ENCODE assay signal across 19 cellular contexts in the genomic region with DNA sequence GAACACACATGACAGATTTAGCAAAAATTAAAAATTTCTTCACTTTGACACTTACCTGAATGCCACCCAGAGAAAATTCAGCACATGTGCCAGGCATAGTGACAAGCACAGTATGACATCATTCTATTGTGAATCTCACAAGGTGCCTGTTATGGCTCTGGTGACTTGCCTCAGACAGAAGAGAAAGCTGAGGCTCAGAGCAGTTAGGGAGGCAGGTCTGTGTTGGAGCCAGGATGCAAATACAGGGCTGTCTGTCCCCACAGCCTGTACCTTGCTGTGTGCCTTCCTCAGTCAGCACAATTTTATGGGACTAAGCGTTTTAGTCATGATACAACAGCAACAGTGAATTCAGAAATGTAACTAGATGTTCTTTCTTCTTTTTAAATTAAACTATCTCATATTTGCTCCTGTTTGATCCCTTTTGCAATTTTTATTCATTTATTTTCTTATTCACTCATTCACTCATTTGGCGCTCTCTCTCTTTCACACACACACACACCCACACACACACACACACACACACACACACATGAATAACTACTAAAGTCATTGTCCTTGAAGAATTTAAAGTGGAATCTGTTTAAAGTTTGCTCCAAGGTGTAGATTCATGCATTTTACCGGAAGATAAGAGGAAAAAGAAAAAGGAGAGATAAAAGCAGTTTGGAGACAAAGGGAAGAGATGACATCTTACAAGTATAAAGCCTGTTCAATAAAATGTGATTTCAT. TPM values are rescaled to one million over a fixed set of nuclear protein-coding genes. Genes with fewer than 3 reads are reported as not detected.
DNase-seq lines count a peak whose midpoint lies in the region; ATAC-seq and TF ChIP-seq lines count a peak whose summit lies in the region.
"Had no signal": no experiment of that assay in that cellular context is flagged by ENCODE, and none has a peak within 500 bp of the region (broad histone marks: within the 10 kb centered on the region; RNA-seq: fewer than 3 reads in every experiment).

No MANE protein-coding gene starts in this region.

- TF ChIP-seq CTCF in LNCaP clone FGC (IDR thresholded peaks at IDR 0.05; ENCODE audit: control insufficient read depth, extremely low read depth, insufficient read depth) (no peak), endothelial cell (IDR thresholded peaks at IDR 0.05; ENCODE audit: unreplicated experiment) (no peak), right lobe of liver (IDR thresholded peaks at IDR 0.05) (no peak), prostate gland (IDR thresholded peaks at IDR 0.05) (no peak)

- ATAC-seq in right lobe of liver = peak in 3 of 4 donors; percentile 23 to 61 (median 34)
- ATAC-seq: HCT116 had no signal

- peaks cover 5% of the 10 kb centered on the region for H3K4me1 Mint-ChIP-seq in endothelial cell (ENCODE audit: unreplicated experiment)

- H3K9me3 Mint-ChIP-seq in endothelial cell (ENCODE audit: unreplicated experiment) = no peaks in the 10 kb centered on the region

- H3K36me3 ChIP-seq in right lobe of liver = no peaks in the 10 kb centered on the region
- no peaks in the 10 kb centered on the region for H3K36me3 ChIP-seq in prostate gland
- H3K36me3 ChIP-seq: SJCRH30 had no signal

- no peaks in the 10 kb centered on the region for H3K36me3 Mint-ChIP-seq in endothelial cell (ENCODE audit: low read depth, unreplicated experiment)

- peaks cover 0 to 20% (median 4%) of the 10 kb centered on the region in 4 donors for H3K4me1 ChIP-seq in right lobe of liver
- H3K4me1 ChIP-seq in prostate gland (replicated peaks) = no peaks in the 10 kb centered on the region
- H3K4me1 ChIP-seq: SJCRH30 had no signal

- peaks cover 2% of the 10 kb centered on the region for H3K27me3 Mint-ChIP-seq in endothelial cell (ENCODE audit: unreplicated experiment)

- H3K27me3 ChIP-seq in right lobe of liver (no peaks in the 10 kb centered on the region), prostate gland (replicated peaks; ENCODE audit: insufficient read depth) (no peaks in the 10 kb centered on the region)
- H3K27me3 ChIP-seq: SJCRH30 had no signal

- TF ChIP-seq POLR2A in right lobe of liver (IDR thresholded peaks at IDR 0.05) (no peak), prostate gland (IDR thresholded peaks at IDR 0.05) (no peak)

- H3K27ac ChIP-seq in right lobe of liver (no peak overlapping the region), prostate gland (no peak overlapping the region)
- H3K27ac ChIP-seq: C4-2B, GM23248, HL-60, SJCRH30 had no signal

- H3K4me3 Mint-ChIP-seq in endothelial cell (ENCODE audit: unreplicated experiment) = no peak overlapping the region

- H3K4me3 ChIP-seq in LNCaP clone FGC (ENCODE audit: low read depth, low read length) (no peak overlapping the region), right lobe of liver (no peak overlapping the region), prostate gland (no peak overlapping the region)
- H3K4me3 ChIP-seq: GM23248, SJCRH30 had no signal

- intact Hi-C loops in right lobe of liver (cut with DNase I) (no loop called here), prostate gland (cut with DNase I) (no loop called here)

- DNase-seq in LNCaP clone FGC (ENCODE audit: low read depth) = peak; percentile 27
- no peak for DNase-seq in endothelial cell (ENCODE audit: low spot score)
- no peak for DNase-seq in right lobe of liver
- DNase-seq in prostate gland (ENCODE audit: low spot score) = peak; percentile 31
- no peak for DNase-seq in SHP77 (lab: John Stamatoyannopoulos, UW)
- DNase-seq in SKM-1 treated with dmso at 0.1 percent for 144 hours (lab: John Stamatoyannopoulos, UW; ENCODE audit: unreplicated experiment) = no peak
- no peak for DNase-seq in NCI-H748 (lab: John Stamatoyannopoulos, UW; ENCODE audit: unreplicated experiment)
- DNase-seq: GF-D8, GM23248, KBM-7, NCI-H1436 treated with DMSO at 0.1 percent for 48 hours, NCI-H2081, NCI-H2227 treated with DMSO at 0.1 percent for 48 hours, NCI-H524 treated with DMSO at 0.1 percent for 48 hours, SJCRH30 had no signal

- H3K9me3 ChIP-seq in right lobe of liver (no peaks in the 10 kb centered on the region), prostate gland (no peaks in the 10 kb centered on the region)
- H3K9me3 ChIP-seq: SJCRH30 had no signal

- 74% methylated on average over 3 of the region's 3 CpGs for WGBS in right lobe of liver (ENCODE audit: insufficient coverage, low coverage, low lambda C conversion rate, missing lambda C conversion rate)
- 53% methylated on average over 3 of the region's 3 CpGs for WGBS in prostate gland

- peak overlapping the region; percentile 19 for H3K27ac Mint-ChIP-seq in endothelial cell (ENCODE audit: unreplicated experiment)

RNA-seq across cellular contexts. Expression of a gene that starts 37.9 kb away (rescaled TPM):
- total RNA-seq in endothelial cell (ENCODE audit: unreplicated experiment) (not detected), right lobe of liver (not detected), prostate gland (under 1 TPM in 1 of 2 donors, not detected in 1; 0.80 TPM)
- total RNA-seq: Daoy, SJCRH30 had no signal

Comparison
In these comparisons a context has a peak if more than half of its experiments do, and no peak if none do; other contexts are left out.
1. DNase-seq: peak in LNCaP clone FGC (single experiment) and prostate gland (single experiment); none in endothelial cell (single experiment), right lobe of liver (0 of 3), SHP77 (0 of 2), SKM-1 treated with dmso at 0.1 percent for 144 hours (single experiment) and NCI-H748 (single experiment).